ENCODE assay signal across 15 cellular contexts in the genomic region with DNA sequence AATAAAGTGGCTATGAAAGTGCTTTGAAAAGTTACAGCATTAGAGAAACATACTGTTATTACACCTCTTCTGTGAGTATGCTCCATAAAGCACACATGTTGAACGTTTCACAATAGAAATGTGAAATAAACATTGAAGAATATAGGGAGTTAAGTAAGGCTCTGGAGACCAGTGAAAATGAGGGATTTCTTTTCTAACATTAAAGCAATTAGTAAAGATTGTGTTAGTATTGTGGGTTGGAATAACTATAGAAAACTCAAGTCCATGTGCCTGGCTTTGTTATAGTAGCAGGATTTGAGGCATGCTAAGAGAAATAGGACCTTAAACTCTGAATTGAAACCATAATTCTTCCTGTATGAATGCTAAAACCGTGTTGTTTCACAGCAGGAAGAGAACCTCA.
DNase-seq lines count a peak whose midpoint lies in the region; ATAC-seq and TF ChIP-seq lines count a peak whose summit lies in the region.
"Had no signal": no experiment of that assay in that cellular context is flagged by ENCODE, and none has a peak within 500 bp of the region (broad histone marks: within the 10 kb centered on the region; RNA-seq: fewer than 3 reads in every experiment).

No MANE protein-coding gene starts in this region.

- no peak overlapping the region for H3K4me3 Mint-ChIP-seq in activated naive CD4-positive, alpha-beta T cell treated with anti-CD3 and anti-CD28 coated beads, Interleukin-2, amount 50 U/mL, for 24 hours
- H3K4me3 Mint-ChIP-seq in HFFc6 (no peak overlapping the region; the same call in 1 of the 2 replicates), chondrocyte (ENCODE audit: unreplicated experiment) (no peak overlapping the region), MCF 10A (ENCODE audit: unreplicated experiment) (no peak overlapping the region)
- no peak overlapping the region for H3K4me3 Mint-ChIP-seq in stimulated activated effector memory CD8-positive, alpha-beta T cell treated with anti-CD3 and anti-CD28 coated beads, Interleukin-12 subunit alpha, Interleukin-12 subunit beta, amount 100 ng/mL, for 72 hours
- H3K4me3 Mint-ChIP-seq: CD4-positive, alpha-beta T cell had no signal

- CTCF ChIA-PET in MCF 10A (lab: Yijun Ruan, JAX): no interaction called here

- no peak for ATAC-seq in activated naive CD4-positive, alpha-beta T cell treated with anti-CD3 and anti-CD28 coated beads, Interleukin-2, amount 50 U/mL, for 72 hours
- ATAC-seq in stimulated activated effector memory CD8-positive, alpha-beta T cell treated with anti-CD3 and anti-CD28 coated beads, Interleukin-12 subunit alpha, Interleukin-12 subunit beta, amount 100 ng/mL, for 72 hours: no peak
- ATAC-seq in HG03469 (IDR thresholded peaks at IDR 0.05; ENCODE audit: unreplicated experiment): no peak
- ATAC-seq: HCT116 had no signal

- intact Hi-C loops in MCF 10A (cut with micrococcal nuclease): no loop called here

- peaks cover 15% of the 10 kb centered on the region for H3K4me1 Mint-ChIP-seq in activated naive CD4-positive, alpha-beta T cell treated with anti-CD3 and anti-CD28 coated beads, Interleukin-2, amount 50 U/mL, for 24 hours
- H3K4me1 Mint-ChIP-seq in HFFc6 (ENCODE audit: low read depth) (peaks cover 7% of the 10 kb centered on the region), chondrocyte (ENCODE audit: low read depth) (peaks cover 17% of the 10 kb centered on the region), MCF 10A (ENCODE audit: insufficient read depth, unreplicated experiment) (peaks cover 15% of the 10 kb centered on the region)
- peaks cover 7% of the 10 kb centered on the region for H3K4me1 Mint-ChIP-seq in stimulated activated effector memory CD8-positive, alpha-beta T cell treated with anti-CD3 and anti-CD28 coated beads, Interleukin-12 subunit alpha, Interleukin-12 subunit beta, amount 100 ng/mL, for 72 hours

- H3K27me3 Mint-ChIP-seq in activated naive CD4-positive, alpha-beta T cell treated with anti-CD3 and anti-CD28 coated beads, Interleukin-2, amount 50 U/mL, for 24 hours: no peaks in the 10 kb centered on the region
- H3K27me3 Mint-ChIP-seq in HFFc6 (ENCODE audit: insufficient read depth): peaks cover 8% of the 10 kb centered on the region
- H3K27me3 Mint-ChIP-seq in chondrocyte (ENCODE audit: low read depth): no peaks in the 10 kb centered on the region
- H3K27me3 Mint-ChIP-seq in MCF 10A (ENCODE audit: insufficient read depth, unreplicated experiment): no peaks in the 10 kb centered on the region
- H3K27me3 Mint-ChIP-seq: CD4-positive, alpha-beta T cell had no signal

- peak overlapping the region; percentile 52 for H3K27ac Mint-ChIP-seq in activated naive CD4-positive, alpha-beta T cell treated with anti-CD3 and anti-CD28 coated beads, Interleukin-2, amount 50 U/mL, for 24 hours
- H3K27ac Mint-ChIP-seq in activated naive CD4-positive, alpha-beta T cell treated with anti-CD3 and anti-CD28 coated beads, Interleukin-2, amount 50 U/mL, for 72 hours: no peak overlapping the region
- H3K27ac Mint-ChIP-seq in HFFc6 (peak overlapping the region; percentile 14; the same call in 1 of the 2 replicates), chondrocyte (ENCODE audit: unreplicated experiment) (peak overlapping the region; percentile 62), MCF 10A (ENCODE audit: low read depth, unreplicated experiment) (no peak overlapping the region)
- peak overlapping the region; percentile 35 for H3K27ac Mint-ChIP-seq in stimulated activated effector memory CD8-positive, alpha-beta T cell treated with anti-CD3 and anti-CD28 coated beads, Interleukin-12 subunit alpha, Interleukin-12 subunit beta, amount 100 ng/mL, for 72 hours
- H3K27ac Mint-ChIP-seq: CD4-positive, alpha-beta T cell had no signal

- POLR2A ChIA-PET in MCF 10A (lab: Yijun Ruan, JAX): no interaction called here

- peaks cover 3% of the 10 kb centered on the region for H3K36me3 Mint-ChIP-seq in activated naive CD4-positive, alpha-beta T cell treated with anti-CD3 and anti-CD28 coated beads, Interleukin-2, amount 50 U/mL, for 24 hours
- no peaks in the 10 kb centered on the region for H3K36me3 Mint-ChIP-seq in activated naive CD4-positive, alpha-beta T cell treated with anti-CD3 and anti-CD28 coated beads, Interleukin-2, amount 50 U/mL, for 72 hours
- H3K36me3 Mint-ChIP-seq in HFFc6 (ENCODE audit: low read depth) (no peaks in the 10 kb centered on the region), chondrocyte (ENCODE audit: low read depth) (peaks cover 3% of the 10 kb centered on the region), MCF 10A (ENCODE audit: insufficient read depth, unreplicated experiment) (peaks cover 7% of the 10 kb centered on the region)
- peaks cover 17% of the 10 kb centered on the region for H3K36me3 Mint-ChIP-seq in stimulated activated effector memory CD8-positive, alpha-beta T cell treated with anti-CD3 and anti-CD28 coated beads, Interleukin-12 subunit alpha, Interleukin-12 subunit beta, amount 100 ng/mL, for 72 hours

- no peak for DNase-seq in activated naive CD4-positive, alpha-beta T cell treated with anti-CD3 and anti-CD28 coated beads, Interleukin-2, amount 50 U/mL, for 72 hours (ENCODE audit: low spot score in 2 of 2)
- DNase-seq in HFFc6 (no peak), chondrocyte (ENCODE audit: low spot score) (no peak), iPS-NIHi11 (ENCODE audit: low spot score) (no peak), MCF 10A (ENCODE audit: unreplicated experiment) (no peak)
- DNase-seq in stimulated activated effector memory CD8-positive, alpha-beta T cell treated with anti-CD3 and anti-CD28 coated beads, Interleukin-12 subunit alpha, Interleukin-12 subunit beta, amount 100 ng/mL, for 72 hours (ENCODE audit: low spot score in 2 of 2): no peak
- DNase-seq: 8988T; C1 segment of cervical spinal cord; CD4-positive, alpha-beta T cell; DMS153; DMS79 treated with DMSO at 0.1 percent for 48 hours; EL had no signal

- TF ChIP-seq CTCF in HFFc6 (IDR thresholded peaks at IDR 0.05): no peak
- no peak for TF ChIP-seq CTCF in chondrocyte (IDR thresholded peaks at IDR 0.05)
- no peak for TF ChIP-seq CTCF in MCF 10A (IDR thresholded peaks at IDR 0.05; ENCODE audit: unreplicated experiment)

- no peaks in the 10 kb centered on the region for H3K9me3 Mint-ChIP-seq in activated naive CD4-positive, alpha-beta T cell treated with anti-CD3 and anti-CD28 coated beads, Interleukin-2, amount 50 U/mL, for 24 hours
- no peaks in the 10 kb centered on the region for H3K9me3 Mint-ChIP-seq in activated naive CD4-positive, alpha-beta T cell treated with anti-CD3 and anti-CD28 coated beads, Interleukin-2, amount 50 U/mL, for 72 hours
- no peaks in the 10 kb centered on the region; the same call in 1 of the 2 replicates for H3K9me3 Mint-ChIP-seq in HFFc6
- H3K9me3 Mint-ChIP-seq in chondrocyte (ENCODE audit: low read depth): no peaks in the 10 kb centered on the region
- H3K9me3 Mint-ChIP-seq in stimulated activated effector memory CD8-positive, alpha-beta T cell treated with anti-CD3 and anti-CD28 coated beads, Interleukin-12 subunit alpha, Interleukin-12 subunit beta, amount 100 ng/mL, for 72 hours: no peaks in the 10 kb centered on the region
- H3K9me3 Mint-ChIP-seq in MCF 10A (ENCODE audit: unreplicated experiment): no peaks in the 10 kb centered on the region
- H3K9me3 Mint-ChIP-seq: CD4-positive, alpha-beta T cell had no signal

- no TSS peak for BruUV-seq in MCF 10A (replicated peaks; lab: Mats Ljungman, UMichigan)

Comparison
In these comparisons a context has a peak if more than half of its experiments do, and no peak if none do; other contexts are left out.
1. H3K27ac Mint-ChIP-seq: peak in activated naive CD4-positive, alpha-beta T cell treated with anti-CD3 and anti-CD28 coated beads, Interleukin-2, amount 50 U/mL, for 24 hours (single experiment), HFFc6 (single experiment), chondrocyte (single experiment) and stimulated activated effector memory CD8-positive, alpha-beta T cell treated with anti-CD3 and anti-CD28 coated beads, Interleukin-12 subunit alpha, Interleukin-12 subunit beta, amount 100 ng/mL, for 72 hours (single experiment); none in activated naive CD4-positive, alpha-beta T cell treated with anti-CD3 and anti-CD28 coated beads, Interleukin-2, amount 50 U/mL, for 72 hours (0 of 2) and MCF 10A (single experiment).